ENCODE assay signal across 1 cellular context in genomic region chr2:172556284-172557033, GRCh38.
TF ChIP-seq lines count a peak whose summit lies in the region.

No MANE protein-coding gene starts in this region.

TF ChIP-seq in A549, 52 proteins besides CTCF, POLR2A, EP300 and RAD21 (continued from another document):
- TF ChIP-seq REST (IDR thresholded peaks at IDR 0.05) (0 out of 2 replicates have a peak, but pooled peaks have one; percentile 22), ZFP36 (IDR thresholded peaks at IDR 0.05; ENCODE audit: borderline replicate concordance, partially characterized antibody) (no peak), RARB (CRISPR knock-in tag; IDR thresholded peaks at IDR 0.05) (no peak), CBX2 (IDR thresholded peaks at IDR 0.05; ENCODE audit: borderline replicate concordance, low read depth) (no peak), PHF8 (IDR thresholded peaks at IDR 0.05; ENCODE audit: borderline replicate concordance, low read depth) (peak; percentile 82), EHMT2 (IDR thresholded peaks at IDR 0.05; ENCODE audit: low read depth) (no peak), NPAS2 (CRISPR knock-in tag; IDR thresholded peaks at IDR 0.05; ENCODE audit: borderline replicate concordance) (no peak), FOSL2 (IDR thresholded peaks at IDR 0.05) (no peak), FOSL2 (CRISPR knock-in tag; IDR thresholded peaks at IDR 0.05) (no peak)
- TF ChIP-seq, protein P1, sequence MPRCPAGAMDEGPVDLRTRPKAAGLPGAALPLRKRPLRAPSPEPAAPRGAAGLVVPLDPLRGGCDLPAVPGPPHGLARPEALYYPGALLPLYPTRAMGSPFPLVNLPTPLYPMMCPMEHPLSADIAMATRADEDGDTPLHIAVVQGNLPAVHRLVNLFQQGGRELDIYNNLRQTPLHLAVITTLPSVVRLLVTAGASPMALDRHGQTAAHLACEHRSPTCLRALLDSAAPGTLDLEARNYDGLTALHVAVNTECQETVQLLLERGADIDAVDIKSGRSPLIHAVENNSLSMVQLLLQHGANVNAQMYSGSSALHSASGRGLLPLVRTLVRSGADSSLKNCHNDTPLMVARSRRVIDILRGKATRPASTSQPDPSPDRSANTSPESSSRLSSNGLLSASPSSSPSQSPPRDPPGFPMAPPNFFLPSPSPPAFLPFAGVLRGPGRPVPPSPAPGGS (IDR thresholded peaks at IDR 0.05) = no peak
